In genomic region chr6:69392745-69393144, GRCh38 we compare ENCODE assay signal across 30 cellular contexts.
"Had no signal": no experiment of that assay in that cellular context is flagged by ENCODE, and none has a peak within 500 bp of the region (broad histone marks: within the 10 kb centered on the region; RNA-seq: fewer than 3 reads in every experiment).

No MANE protein-coding gene starts in this region.

- H3K9me3 ChIP-seq: left lung, lower lobe of right lung, pancreas, prostate gland, suprapubic skin, thoracic aorta, tibial artery, upper lobe of right lung had no signal

- H3K27me3 ChIP-seq: left lung, suprapubic skin, tibial artery, upper lobe of right lung had no signal

- H3K4me3 ChIP-seq: left lung, lower lobe of right lung, pancreas, prostate gland, skin epidermis, suprapubic skin, thoracic aorta, tibial artery, upper lobe of right lung had no signal

- H3K9me3 Mint-ChIP-seq: nephron; neural crest cell; stimulated activated naive CD8-positive, alpha-beta T cell treated with anti-CD3 and anti-CD28 coated beads, Interleukin-15, Interleukin-2, amounts not matched to agents 100 ng/mL and 50 ng/mL, for 24 hours had no signal

- H3K4me3 Mint-ChIP-seq: immature natural killer cell; naive thymus-derived CD8-positive, alpha-beta T cell; nephron; neural crest cell; stimulated activated naive CD8-positive, alpha-beta T cell treated with anti-CD3 and anti-CD28 coated beads, Interleukin-15, Interleukin-2, amounts not matched to agents 100 ng/mL and 50 ng/mL, for 24 hours had no signal

- ATAC-seq: left colon; left lung; lower lobe of right lung; naive thymus-derived CD8-positive, alpha-beta T cell; pancreas; right cardiac atrium; sciatic nerve; upper lobe of right lung had no signal

- H3K27ac ChIP-seq: left lung, lower lobe of right lung, pancreas, prostate gland, skin epidermis, suprapubic skin, thoracic aorta, tibial artery, upper lobe of right lung had no signal

- H3K27ac Mint-ChIP-seq: immature natural killer cell; naive thymus-derived CD8-positive, alpha-beta T cell; nephron; stimulated activated naive CD8-positive, alpha-beta T cell treated with anti-CD3 and anti-CD28 coated beads, Interleukin-15, Interleukin-2, amounts not matched to agents 100 ng/mL and 50 ng/mL, for 24 hours had no signal

- DNase-seq: hypothalamus; immature natural killer cell; kidney; left colon; left lung; lower lobe of right lung; mammary epithelial cell; mesenchymal stem cell; naive thymus-derived CD8-positive, alpha-beta T cell; nucleus accumbens; pancreas; posterior cingulate gyrus; retina; right cardiac atrium; stimulated activated CD4-positive, alpha-beta T cell treated with anti-CD3 and anti-CD28 coated beads, Interleukin-12 subunit alpha, Interleukin-12 subunit beta, amount 100 ng/mL, for 4 hours; stimulated activated CD4-positive, alpha-beta T cell treated with anti-CD3 and anti-CD28 coated beads, Interleukin-15, amount 100 ng/mL, for 24 hours; stimulated activated CD4-positive, alpha-beta T cell treated with anti-CD3 and anti-CD28 coated beads, Interleukin-2, amount 100 ng/mL, for 24 hours; stimulated activated CD4-positive, alpha-beta T cell treated with anti-CD3 and anti-CD28 coated beads, Interleukin-4, amount 100 ng/mL, for 1 hour; stimulated activated naive CD4-positive, alpha-beta T cell; tibial artery; trophoblast cell; upper lobe of right lung had no signal

- H3K36me3 ChIP-seq: left lung, lower lobe of right lung, pancreas, prostate gland, suprapubic skin, thoracic aorta, tibial artery, upper lobe of right lung had no signal

- H3K36me3 Mint-ChIP-seq: immature natural killer cell; naive thymus-derived CD8-positive, alpha-beta T cell had no signal

- H3K4me1 Mint-ChIP-seq: immature natural killer cell; naive thymus-derived CD8-positive, alpha-beta T cell; neural crest cell had no signal

- H3K4me1 ChIP-seq: left lung, lower lobe of right lung, pancreas, prostate gland, suprapubic skin, tibial artery, upper lobe of right lung had no signal
